ENCODE assay signal across 24 cellular contexts in the genomic region with DNA sequence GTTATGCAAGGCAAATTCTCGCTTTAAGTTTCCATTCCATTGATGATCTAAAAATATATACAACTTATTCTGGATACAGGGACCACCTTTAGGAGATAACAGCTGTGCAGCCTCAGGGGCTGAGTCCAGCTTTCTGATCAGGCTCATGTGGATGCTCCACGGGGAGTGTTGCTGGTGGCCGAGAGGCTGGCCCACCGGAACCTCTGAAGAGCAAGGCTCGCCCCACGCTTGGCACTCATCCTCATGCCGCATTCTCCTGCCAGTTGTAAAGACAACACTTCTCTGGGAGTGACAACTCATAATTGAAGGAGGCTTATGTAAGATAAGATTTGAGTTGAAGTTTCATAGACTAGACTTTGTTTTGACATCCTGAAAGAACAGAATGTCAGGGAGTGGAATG.
"Had no signal": no experiment of that assay in that cellular context is flagged by ENCODE, and none has a peak within 500 bp of the region (broad histone marks: within the 10 kb centered on the region; RNA-seq: fewer than 3 reads in every experiment).

No MANE protein-coding gene starts in this region.

- H3K36me3 ChIP-seq: spleen, upper lobe of left lung had no signal

- H3K27ac Mint-ChIP-seq: activated CD4-positive, alpha-beta memory T cell treated with anti-CD3 and anti-CD28 coated beads, Interleukin-2, amount 10 ng/mL, durations not matched to agents 7 days and 5 days; activated CD4-positive, alpha-beta T cell treated with anti-CD3 and anti-CD28 coated beads, Interleukin-2, amount 10 ng/mL, durations not matched to agents 7 days and 5 days; activated naive CD4-positive, alpha-beta T cell treated with anti-CD3 and anti-CD28 coated beads, Interleukin-2, amount 50 U/mL, for 72 hours; activated T-cell treated with anti-CD3 and anti-CD28 coated beads, Interleukin-2, amount 50 U/mL, for 72 hours; dendritic cell treated with granulocyte-macrophage colony-stimulating factor and Interleukin-4, amounts not matched to agents 40 ng/mL and 50 ng/mL, for 4 days had no signal

- H3K9me3 ChIP-seq: upper lobe of left lung had no signal

- ATAC-seq: activated naive CD4-positive, alpha-beta T cell treated with anti-CD3 and anti-CD28 coated beads, Interleukin-2, amount 50 U/mL, for 72 hours; activated T-cell treated with anti-CD3 and anti-CD28 coated beads, Interleukin-2, amount 50 U/mL, for 72 hours; gastroesophageal sphincter; left colon; naive thymus-derived CD8-positive, alpha-beta T cell; right cardiac atrium had no signal

- DNase-seq: activated CD4-positive, alpha-beta memory T cell treated with anti-CD3 and anti-CD28 coated beads, Interleukin-2, amount 10 ng/mL, durations not matched to agents 7 days and 5 days; activated CD4-positive, alpha-beta T cell treated with anti-CD3 and anti-CD28 coated beads, Interleukin-2, amount 10 ng/mL, durations not matched to agents 7 days and 5 days; activated CD4-positive, CD25-positive, alpha-beta regulatory T cell treated with anti-CD3 and anti-CD28 coated beads, Interleukin-2, amount 50 U/mL, for 72 hours; activated naive CD4-positive, alpha-beta T cell; activated T-cell treated with anti-CD3 and anti-CD28 coated beads for 4 hours; activated T-cell treated with anti-CD3 and anti-CD28 coated beads, Interleukin-2, amount 50 U/mL, for 72 hours; effector CD4-positive, alpha-beta T cell; kidney; left colon; midbrain; naive thymus-derived CD8-positive, alpha-beta T cell; nucleus accumbens; right cardiac atrium; spleen; stimulated activated naive CD4-positive, alpha-beta T cell treated with Interleukin-2 at 50 U/mL for 16 hours; T-helper 1 cell; upper lobe of left lung had no signal

- H3K27ac ChIP-seq: gastroesophageal sphincter, hepatocyte, parathyroid adenoma, spleen, upper lobe of left lung had no signal

- H3K27me3 Mint-ChIP-seq: activated CD4-positive, alpha-beta T cell treated with anti-CD3 and anti-CD28 coated beads, Interleukin-2, amount 10 ng/mL, durations not matched to agents 7 days and 5 days had no signal

- H3K4me1 Mint-ChIP-seq: activated CD4-positive, alpha-beta memory T cell treated with anti-CD3 and anti-CD28 coated beads, Interleukin-2, amount 10 ng/mL, durations not matched to agents 7 days and 5 days; activated CD4-positive, alpha-beta T cell treated with anti-CD3 and anti-CD28 coated beads, Interleukin-2, amount 10 ng/mL, durations not matched to agents 7 days and 5 days; central memory CD8-positive, alpha-beta T cell; naive thymus-derived CD8-positive, alpha-beta T cell; neural crest cell had no signal

- H3K27me3 ChIP-seq: gastroesophageal sphincter, hepatocyte, upper lobe of left lung had no signal

- H3K4me3 Mint-ChIP-seq: activated CD4-positive, alpha-beta memory T cell treated with anti-CD3 and anti-CD28 coated beads, Interleukin-2, amount 10 ng/mL, durations not matched to agents 7 days and 5 days; activated CD4-positive, alpha-beta T cell treated with anti-CD3 and anti-CD28 coated beads, Interleukin-2, amount 10 ng/mL, durations not matched to agents 7 days and 5 days; activated T-cell treated with anti-CD3 and anti-CD28 coated beads, Interleukin-2, amount 50 U/mL, for 72 hours; central memory CD8-positive, alpha-beta T cell; dendritic cell treated with granulocyte-macrophage colony-stimulating factor and Interleukin-4, amounts not matched to agents 40 ng/mL and 50 ng/mL, for 4 days; naive thymus-derived CD8-positive, alpha-beta T cell; neural crest cell had no signal

- H3K4me3 ChIP-seq: gastroesophageal sphincter, hepatocyte, spleen, upper lobe of left lung had no signal

- H3K36me3 Mint-ChIP-seq: activated naive CD4-positive, alpha-beta T cell treated with anti-CD3 and anti-CD28 coated beads, Interleukin-2, amount 50 U/mL, for 72 hours; naive thymus-derived CD8-positive, alpha-beta T cell had no signal

- H3K4me1 ChIP-seq: gastroesophageal sphincter, parathyroid adenoma, spleen, upper lobe of left lung had no signal

- H3K9me3 Mint-ChIP-seq: activated CD4-positive, alpha-beta memory T cell treated with anti-CD3 and anti-CD28 coated beads, Interleukin-2, amount 10 ng/mL, durations not matched to agents 7 days and 5 days; activated CD4-positive, alpha-beta T cell treated with anti-CD3 and anti-CD28 coated beads, Interleukin-2, amount 10 ng/mL, durations not matched to agents 7 days and 5 days; activated naive CD4-positive, alpha-beta T cell treated with anti-CD3 and anti-CD28 coated beads, Interleukin-2, amount 50 U/mL, for 72 hours; activated T-cell treated with anti-CD3 and anti-CD28 coated beads, Interleukin-2, amount 50 U/mL, for 72 hours; central memory CD8-positive, alpha-beta T cell; dendritic cell treated with granulocyte-macrophage colony-stimulating factor and Interleukin-4, amounts not matched to agents 40 ng/mL and 50 ng/mL, for 4 days; neural crest cell had no signal
